In the genomic region with DNA sequence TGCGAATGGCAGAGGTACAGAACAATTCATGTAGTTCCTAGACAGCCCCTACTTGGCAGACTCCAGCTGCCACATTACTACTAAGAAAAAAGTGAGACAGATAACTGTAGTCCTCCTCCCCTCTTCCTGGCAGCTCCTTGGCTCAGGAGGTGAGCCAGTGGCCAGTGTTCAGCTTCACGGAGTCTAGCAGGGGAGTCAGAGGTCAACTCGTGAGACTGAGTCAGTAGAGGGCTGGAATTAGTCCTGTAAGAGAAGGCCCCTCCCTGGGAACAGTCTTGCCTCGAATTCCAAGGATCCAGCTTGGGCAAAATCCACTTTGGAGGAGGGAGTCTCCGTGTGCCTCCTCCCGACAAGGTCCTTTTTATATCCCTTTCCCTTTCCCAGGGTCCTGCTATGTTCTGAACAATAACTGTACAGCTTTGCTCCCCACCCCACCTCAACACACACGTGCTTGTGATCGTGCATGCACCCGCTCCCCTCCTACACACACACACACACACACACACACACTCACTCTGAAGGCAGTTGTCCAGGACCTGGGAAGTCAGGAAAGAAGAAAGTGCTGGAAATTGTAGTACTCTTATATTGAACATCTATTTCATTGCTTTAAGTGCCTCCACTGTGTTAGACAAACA, we compare ENCODE assay signal across 16 cellular contexts. TPM values are rescaled to one million over a fixed set of nuclear protein-coding genes. Genes with fewer than 3 reads are reported as not detected.
DNase-seq lines count a peak whose midpoint lies in the region; ATAC-seq and TF ChIP-seq lines count a peak whose summit lies in the region.
"Had no signal": no experiment of that assay in that cellular context is flagged by ENCODE, and none has a peak within 500 bp of the region (broad histone marks: within the 10 kb centered on the region; RNA-seq: fewer than 3 reads in every experiment).

No MANE protein-coding gene starts in this region.

- peaks cover 43% of the 10 kb centered on the region for H3K4me1 Mint-ChIP-seq in HFFc6 (ENCODE audit: low read depth)
- H3K4me1 Mint-ChIP-seq in T-helper 17 cell = peaks cover 7% of the 10 kb centered on the region

- no peak for TF ChIP-seq EP300 in stomach (IDR thresholded peaks at IDR 0.05)

- H3K27me3 ChIP-seq in right lobe of liver (no peaks in the 10 kb centered on the region), stomach (no peaks in the 10 kb centered on the region)

- no peaks in the 10 kb centered on the region for H3K9me3 ChIP-seq in right lobe of liver
- H3K9me3 ChIP-seq in stomach = no peaks in the 10 kb centered on the region
- H3K9me3 ChIP-seq in T-helper 17 cell (ENCODE audit: control insufficient read depth, low read length, poor library complexity, severe bottlenecking) = no peaks in the 10 kb centered on the region

- intact Hi-C loops in right lobe of liver (cut with DNase I) = loop anchor here in 1 of 2 donors (10.0 kb wide), 1 partner anchor 68 kb away; no protein-coding TSS in a partner anchor
- intact Hi-C loops in stomach (cut with DNase I; ENCODE audit: low total_unique reads) = no loop called here

- H3K4me1 ChIP-seq in right lobe of liver (peaks cover 0 to 12% (median 0%) of the 10 kb centered on the region in 4 donors), stomach (peaks cover 24 to 54% (median 47%) of the 10 kb centered on the region in 4 donors)

- TF ChIP-seq POLR2A in right lobe of liver (IDR thresholded peaks at IDR 0.05) = no peak
- TF ChIP-seq POLR2A in stomach (IDR thresholded peaks at IDR 0.05) = no peak

- H3K27me3 Mint-ChIP-seq in HFFc6 (ENCODE audit: insufficient read depth) = no peaks in the 10 kb centered on the region; the same call in 1 of the 2 replicates
- H3K27me3 Mint-ChIP-seq in T-helper 17 cell = no peaks in the 10 kb centered on the region
- H3K27me3 Mint-ChIP-seq: CD4-positive, alpha-beta T cell had no signal

- WGBS in right lobe of liver (ENCODE audit: insufficient coverage, low coverage, low lambda C conversion rate, missing lambda C conversion rate) = 50% methylated on average over 2 of the region's 9 CpGs
- WGBS in stomach, 5 donors = 57 to 76% (median 75%) methylated on average over 9 of the region's 9 CpGs

- TF ChIP-seq CTCF in HFFc6 (IDR thresholded peaks at IDR 0.05) (no peak), choroid plexus epithelial cell (conservative IDR thresholded peaks at IDR 0.05; ENCODE audit: low read depth, low read length) (no peak), right lobe of liver (IDR thresholded peaks at IDR 0.05) (no peak), stomach (IDR thresholded peaks at IDR 0.05) (no peak)

- no peaks in the 10 kb centered on the region for H3K9me3 Mint-ChIP-seq in HFFc6
- H3K9me3 Mint-ChIP-seq: CD4-positive, alpha-beta T cell had no signal

- H3K27ac ChIP-seq in right lobe of liver (peak overlapping the region in 2 of 3 donors; percentile 1 to 5), stomach (peak overlapping the region; percentile 28 to 77 (median 73))

- H3K27ac Mint-ChIP-seq in HFFc6 = peak overlapping the region; percentile 38
- no peak overlapping the region for H3K27ac Mint-ChIP-seq in T-helper 17 cell
- H3K27ac Mint-ChIP-seq: CD4-positive, alpha-beta T cell had no signal

- peak; percentile 7 to 61 (median 25) for ATAC-seq in right lobe of liver
- no peak for ATAC-seq in GM21576 (IDR thresholded peaks at IDR 0.05; ENCODE audit: unreplicated experiment)
- ATAC-seq in T-helper 17 cell = no peak
- ATAC-seq: K562 had no signal

- DNase-seq in HFFc6 (peak; percentile 52), choroid plexus epithelial cell (ENCODE audit: low read depth) (peak; percentile 89), right lobe of liver (no peak), stomach (no peak), GF-D8 (lab: John Stamatoyannopoulos, UW) (no peak), NCI-H2196 treated with DMSO at 0.1 percent for 48 hours (lab: John Stamatoyannopoulos, UW; ENCODE audit: unreplicated experiment) (no peak), T-helper 17 cell (no peak)
- DNase-seq: activated CD4-positive, alpha-beta T cell treated with anti-CD3 and anti-CD28 coated beads, Interleukin-2, amount 50 U/mL, for 1 hour; activated effector memory CD4-positive, alpha-beta T cell treated with anti-CD3 and anti-CD28 coated beads, Interleukin-2, amount 50 U/mL, for 16 hours; CD4-positive, alpha-beta T cell; cortex of kidney; NCI-H2081; stimulated activated CD4-positive, alpha-beta T cell treated with anti-CD3 and anti-CD28 coated beads, Interleukin-12 subunit alpha, Interleukin-12 subunit beta, amount 100 ng/mL, for 4 hours; SW 1271 had no signal

- H3K4me3 ChIP-seq in choroid plexus epithelial cell (ENCODE audit: low read depth, low read length) (no peak overlapping the region), right lobe of liver (no peak overlapping the region), stomach (peak overlapping the region in 1 of 4 donors; percentile 15)
- H3K4me3 ChIP-seq: K562 had no signal

- H3K36me3 Mint-ChIP-seq in HFFc6 (ENCODE audit: low read depth) (peaks cover 21% of the 10 kb centered on the region), T-helper 17 cell (ENCODE audit: low read depth) (peaks cover 8% of the 10 kb centered on the region)

- H3K36me3 ChIP-seq in right lobe of liver (peaks cover 0 to 81% (median 9%) of the 10 kb centered on the region in 4 donors), stomach (peaks cover 43 to 92% (median 89%) of the 10 kb centered on the region in 4 donors)

- H3K4me3 Mint-ChIP-seq in HFFc6 = no peak overlapping the region
- H3K4me3 Mint-ChIP-seq in T-helper 17 cell = no peak overlapping the region
- H3K4me3 Mint-ChIP-seq: CD4-positive, alpha-beta T cell had no signal

RNA-seq across cellular contexts. Expression of a gene that starts 22.5 kb away (rescaled TPM):
- total RNA-seq in HFFc6 (2021; fragmentation: NEBNext Ultra II Directional; extraction: Animal tissue kit (Norgen Biotek cat#: 25700)) = 1 to 10 TPM; 5.0 to 7.0 (median 6.1) TPM
- total RNA-seq in right lobe of liver (10 to 100 TPM; 25.4 to 50.4 (median 36.9) TPM), stomach (10 to 100 TPM; 14.9 to 89.9 (median 62.2) TPM), T-helper 17 cell (10 to 100 TPM in 1 of 2 donors, 1 to 10 TPM in 1; 7.4 to 10.0 TPM)
- 10 to 100 TPM; 17.4 to 86.8 (median 44.1) TPM for polyA plus RNA-seq in stomach

RNA-seq across cellular contexts. Expression of a gene that starts 24.8 kb away (rescaled TPM):
- total RNA-seq in HFFc6 (2021; fragmentation: NEBNext Ultra II Directional; extraction: Animal tissue kit (Norgen Biotek cat#: 25700)) = 10 to 100 TPM; 33.6 to 43.8 (median 36.4) TPM
- total RNA-seq in right lobe of liver (10 to 100 TPM; 16.5 to 29.1 (median 22.6) TPM), stomach (10 to 100 TPM; 28.1 to 48.2 (median 39.4) TPM), T-helper 17 cell (10 to 100 TPM; 33.6 to 47.6 TPM)
- 10 to 100 TPM; 11.0 to 39.2 (median 19.1) TPM for polyA plus RNA-seq in stomach

Comparison
In these comparisons a context has a peak if more than half of its experiments do, and no peak if none do; other contexts are left out.
1. DNase-seq: peak in HFFc6 (single experiment) and choroid plexus epithelial cell (single experiment); none in right lobe of liver (0 of 3), stomach (single experiment), GF-D8 (single experiment), NCI-H2196 treated with DMSO at 0.1 percent for 48 hours (single experiment) and T-helper 17 cell (0 of 3).
2. ATAC-seq: peak in right lobe of liver (4 of 4); none in GM21576 (single experiment) and T-helper 17 cell (single experiment).